ENCODE assay signal across 10 cellular contexts in genomic region chr1:21337010-21337437, GRCh38. TPM values are rescaled to one million over a fixed set of nuclear protein-coding genes. Genes with fewer than 3 reads are reported as not detected.
A peak's percentile ranks its signal among the peaks of the same experiment; 100 is the strongest.
DNase-seq lines count a peak whose midpoint lies in the region; ATAC-seq, FAIRE-seq and TF ChIP-seq lines count a peak whose summit lies in the region.
"Had no signal": no experiment of that assay in that cellular context is flagged by ENCODE, and none has a peak within 500 bp of the region (broad histone marks: within the 10 kb centered on the region; RNA-seq: fewer than 3 reads in every experiment).

No MANE protein-coding gene starts in this region.

- H3K27ac ChIP-seq in A549 (peak overlapping the region in 1 of 2 experiments; percentile 43; a peak in 3 of 6 replicates), HEK293 (ENCODE audit: extremely low read depth, low read depth, low read length) (no peak overlapping the region), cingulate gyrus (ENCODE audit: low read depth, low read length) (peak overlapping the region; percentile 60)

- 79% methylated on average over 8 of the region's 8 CpGs for WGBS in A549 (ENCODE audit: missing lambda C conversion rate)

- H3K4me1 ChIP-seq in A549 (peaks cover 91% of the 10 kb centered on the region), HEK293 (ENCODE audit: control insufficient read depth, insufficient read depth, low read length) (peaks cover 38% of the 10 kb centered on the region)

- TF ChIP-seq CTCF in A549 (IDR thresholded peaks at IDR 0.05) (no peak), HEK293 (tag by site-specific recombination; IDR thresholded peaks at IDR 0.05) (no peak), osteocyte (IDR thresholded peaks at IDR 0.05) (no peak)

- peak overlapping the region; percentile 74; the same call in 2 of the 3 replicates for H3K4me2 ChIP-seq in A549

- H3K4me3 ChIP-seq in A549 (no peak overlapping the region), HEK293 (ENCODE audit: low read depth, low read length) (no peak overlapping the region)
- H3K4me3 ChIP-seq: K562 had no signal

- no peak for FAIRE-seq in A549 (lab: Jason Lieb, UNC)
- FAIRE-seq: K562 had no signal

- H3K4me1 Mint-ChIP-seq in osteocyte (ENCODE audit: unreplicated experiment) = peaks cover 90% of the 10 kb centered on the region

- CTCF ChIA-PET in A549 (lab: Yijun Ruan, JAX) = interaction anchor here (0.9 to 6.9 kb wide), 13 partner anchors 8 to 120 kb away, joined by 3 to 39 read pairs (median 7); no protein-coding TSS in a partner anchor
- CTCF ChIA-PET in HEK293 (lab: Yijun Ruan, JAX) = interaction anchor here (0.6 to 7.8 kb wide), 11 partner anchors 14 to 637 kb away, joined by 3 to 79 read pairs (median 3); no protein-coding TSS in a partner anchor

- no peak for TF ChIP-seq POLR2A in A549 (IDR thresholded peaks at IDR 0.05; ENCODE audit: low read length)

- H3K36me3 Mint-ChIP-seq in osteocyte (ENCODE audit: unreplicated experiment) = no peaks in the 10 kb centered on the region

- peak overlapping the region; percentile 97 for H3K27ac Mint-ChIP-seq in osteocyte (ENCODE audit: unreplicated experiment)

- no peaks in the 10 kb centered on the region for H3K36me3 ChIP-seq in HEK293 (ENCODE audit: control insufficient read depth in 2 of 2, insufficient read depth in 1 of 2, low read length in 2 of 2)

- H3K9me3 Mint-ChIP-seq in osteocyte (ENCODE audit: unreplicated experiment) = no peaks in the 10 kb centered on the region

- POLR2A ChIA-PET in A549 (lab: Yijun Ruan, JAX) (no interaction called here), HEK293 (lab: Yijun Ruan, JAX) (no interaction called here)

- DNase-seq in A549 (ENCODE audit: low read depth in 1 of 2, low spot score in 1 of 2) (no peak), osteocyte (ENCODE audit: extremely low spot score, unreplicated experiment) (no peak), foreskin melanocyte (no peak)
- DNase-seq: activated CD4-positive, alpha-beta T cell treated with anti-CD3 and anti-CD28 coated beads, Interleukin-2, amount 50 U/mL, for 48 hours had no signal

- ATAC-seq in A549 (no peak), GM21717 (IDR thresholded peaks at IDR 0.05; ENCODE audit: unreplicated experiment) (no peak), GM18498 (IDR thresholded peaks at IDR 0.05; ENCODE audit: unreplicated experiment) (no peak), GM19023 (IDR thresholded peaks at IDR 0.05; ENCODE audit: unreplicated experiment) (no peak)
- ATAC-seq: K562 had no signal

- no peak for TF ChIP-seq EP300 in A549 (IDR thresholded peaks at IDR 0.05)

- H3K9me3 ChIP-seq in A549 (no peaks in the 10 kb centered on the region), HEK293 (ENCODE audit: control insufficient read depth, insufficient read depth, low read depth, low read length) (no peaks in the 10 kb centered on the region)

- no peaks in the 10 kb centered on the region for H3K27me3 Mint-ChIP-seq in osteocyte (ENCODE audit: unreplicated experiment)

- TF ChIP-seq RAD21 in A549 (conservative IDR thresholded peaks at IDR 0.05 in 1 of 2, IDR thresholded peaks at IDR 0.05 in 1 of 2) = no peak

- no peak overlapping the region for H3K4me3 Mint-ChIP-seq in osteocyte (ENCODE audit: unreplicated experiment)

TF ChIP-seq in A549, 52 proteins besides CTCF, POLR2A, EP300 and RAD21:
- TF ChIP-seq HDAC2 (IDR thresholded peaks at IDR 0.05) = no peak
- TF ChIP-seq TP53 (CRISPR knock-in tag; IDR thresholded peaks at IDR 0.05) = no peak
- no peak for TF ChIP-seq MAFK (IDR thresholded peaks at IDR 0.05; ENCODE audit: partially characterized antibody)
- TF ChIP-seq HMGXB4 (CRISPR knock-in tag; IDR thresholded peaks at IDR 0.05; ENCODE audit: borderline replicate concordance) = no peak
- TF ChIP-seq FOSB (CRISPR knock-in tag; IDR thresholded peaks at IDR 0.05) = no peak
- no peak for TF ChIP-seq BHLHE40 (IDR thresholded peaks at IDR 0.05; ENCODE audit: low read depth, low read length)
- no peak for TF ChIP-seq RNF2 (IDR thresholded peaks at IDR 0.05; ENCODE audit: borderline replicate concordance, low read depth)
- TF ChIP-seq USF2 (IDR thresholded peaks at IDR 0.05) = no peak
- no peak for TF ChIP-seq SMC3 (IDR thresholded peaks at IDR 0.05)
- no peak for TF ChIP-seq CHD4 (IDR thresholded peaks at IDR 0.05; ENCODE audit: borderline replicate concordance)

TF ChIP-seq in HEK293, 187 proteins besides CTCF, POLR2A, EP300 and RAD21:
- TF ChIP-seq ZNF221 (tag by site-specific recombination; IDR thresholded peaks at IDR 0.05; ENCODE audit: borderline replicate concordance) (no peak), PRDM1 (tag by site-specific recombination; IDR thresholded peaks at IDR 0.05) (peak; percentile 56), ZNF600 (tag by site-specific recombination; IDR thresholded peaks at IDR 0.05) (peak; percentile 69)

RNA-seq across cellular contexts. Expression of gene ECE1, which starts 46.8 kb away (rescaled TPM):
- polyA plus RNA-seq in A549 (2011; rRNA removed) (81.8 and 86.4 TPM in 2 replicates), A549 (2017; fragmentation: RNase III; extraction: RNeasy Plus Mini Kit Qiagen cat#74134 plus additional on column Dnase treatment) (40.5 to 53.2 TPM (median 45.7 TPM) in 3 replicates)
- polyA plus RNA-seq in A549 (2012; cell fraction: cytosol; rRNA removed) = 32.0 and 38.7 TPM in 2 replicates
- 55.8 and 74.0 TPM in 2 replicates for polyA plus RNA-seq in A549 (2012; cell fraction: nucleus; rRNA removed)
- polyA minus RNA-seq in A549 (2011; rRNA and poly(A)+ RNA removed) = 48.6 and 51.8 TPM in 2 replicates
- 217 and 236 TPM in 2 replicates for total RNA-seq in osteocyte
